ENCODE assay signal across 8 cellular contexts in genomic region chr16:401468-402348, GRCh38. TPM values are rescaled to one million over a fixed set of nuclear protein-coding genes. Genes with fewer than 3 reads are reported as not detected.
DNase-seq lines count a peak whose midpoint lies in the region; ATAC-seq and TF ChIP-seq lines count a peak whose summit lies in the region.

TSS of gene DECR2 (plus strand) at chr16:401885. CDS start at chr16:401964, 79 bp downstream.

- no peaks in the 10 kb centered on the region for H3K9me3 Mint-ChIP-seq in endothelial cell (ENCODE audit: unreplicated experiment)

- peak within 1 kb of the TSS; percentile 91 for H3K4me3 Mint-ChIP-seq in endothelial cell (ENCODE audit: unreplicated experiment)

- peak; percentile 98 for DNase-seq in CD1c-positive myeloid dendritic cell (ENCODE audit: extremely low spot score)
- peak; percentile 95 for DNase-seq in HK-2 (ENCODE audit: unreplicated experiment)
- DNase-seq in NOMO-1 treated with DMSO at 0.1 percent for 48 hours (lab: John Stamatoyannopoulos, UW; ENCODE audit: unreplicated experiment): peak; percentile 87
- peak; percentile 99 for DNase-seq in activated CD8-positive, alpha-beta memory T cell treated with anti-CD3 and anti-CD28 coated beads, Interleukin-2, amount 50 U/mL, for 4 hours
- DNase-seq in endothelial cell (ENCODE audit: low spot score): peak; percentile 99
- DNase-seq in midbrain (lab: John Stamatoyannopoulos, UW): peak; percentile 93
- DNase-seq in stimulated activated CD8-positive, alpha-beta memory T cell treated with anti-CD3 and anti-CD28 coated beads, Interleukin-15, amount 100 ng/mL, for 48 hours (ENCODE audit: low read depth in 2 of 2): peak; percentile 95 to 97

- ATAC-seq in GM19328 (IDR thresholded peaks at IDR 0.05; ENCODE audit: unreplicated experiment): peak; percentile 47

- H3K27ac Mint-ChIP-seq in endothelial cell (ENCODE audit: unreplicated experiment): peak within 1 kb of the TSS; percentile 48

- peaks cover 4% of the 10 kb centered on the region for H3K36me3 Mint-ChIP-seq in endothelial cell (ENCODE audit: low read depth, unreplicated experiment)

- peaks cover 8% of the 10 kb centered on the region for H3K27me3 Mint-ChIP-seq in endothelial cell (ENCODE audit: unreplicated experiment)

- no peak for TF ChIP-seq CTCF in endothelial cell (IDR thresholded peaks at IDR 0.05; ENCODE audit: unreplicated experiment)

- peaks cover 5% of the 10 kb centered on the region for H3K4me1 Mint-ChIP-seq in endothelial cell (ENCODE audit: unreplicated experiment)

RNA-seq across cellular contexts. Expression of gene DECR2, which starts in this region (rescaled TPM):
- 14.6 TPM for total RNA-seq in endothelial cell (ENCODE audit: unreplicated experiment)

Comparison
In these comparisons a context has a peak if more than half of its experiments do, and no peak if none do; other contexts are left out.
1. Peak in every context shown above with its lines: DNase-seq and ATAC-seq.